7 cellular contexts compared by ENCODE assay signal in the genomic region with DNA sequence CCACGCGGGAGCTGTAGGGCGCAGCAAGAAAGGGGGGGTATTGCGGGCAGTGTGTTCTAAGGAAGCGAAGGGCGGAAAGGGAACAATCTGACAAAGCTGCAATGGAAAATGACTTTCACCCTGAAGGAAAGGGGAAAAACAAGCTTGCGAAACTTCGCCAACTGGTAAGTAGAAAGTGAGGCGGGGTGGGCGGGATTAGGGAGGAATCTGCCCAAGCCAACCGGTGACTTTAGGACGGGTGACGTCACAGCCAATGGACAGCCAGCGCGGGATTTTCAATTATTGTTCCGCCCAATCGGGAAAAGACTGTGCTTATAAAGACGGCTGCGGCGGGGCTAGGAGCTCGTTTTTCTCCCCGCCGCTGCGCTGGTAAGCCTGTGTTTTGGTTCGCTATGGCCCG. TPM values are rescaled to one million over a fixed set of nuclear protein-coding genes. Genes with fewer than 3 reads are reported as not detected.
DNase-seq lines count a peak whose midpoint lies in the region; ATAC-seq and TF ChIP-seq lines count a peak whose summit lies in the region.
"Not testable (repeated sequence)": the region's sequence is repeated elsewhere in the genome, so short reads cannot be mapped to it uniquely, and the experiment has no call there.

No MANE protein-coding gene starts in this region.

- CTCF ChIA-PET in WTC11 (lab: Charles Lee): not testable (repeated sequence)

- peaks cover 26% of the 10 kb centered on the region for H3K4me1 ChIP-seq in foreskin keratinocyte

- not testable (repeated sequence) for H3K9me3 Mint-ChIP-seq in WTC11; naive thymus-derived CD8-positive, alpha-beta T cell

- DNase-seq in WTC11 (ENCODE audit: low spot score); foreskin keratinocyte; naive thymus-derived CD8-positive, alpha-beta T cell: not testable (repeated sequence)

- H3K27ac Mint-ChIP-seq in WTC11; naive thymus-derived CD8-positive, alpha-beta T cell: not testable (repeated sequence)

- H3K27ac ChIP-seq in foreskin keratinocyte: not testable (repeated sequence)

- ATAC-seq in GM18861 (IDR thresholded peaks at IDR 0.05; ENCODE audit: unreplicated experiment): peak; percentile 17
- ATAC-seq in GM21381 (IDR thresholded peaks at IDR 0.05; ENCODE audit: unreplicated experiment): peak; percentile 31
- peak; percentile 24 for ATAC-seq in HG02763 (IDR thresholded peaks at IDR 0.05; ENCODE audit: unreplicated experiment)
- ATAC-seq in HG03280 (IDR thresholded peaks at IDR 0.05; ENCODE audit: unreplicated experiment): peak; percentile 27
- peak; percentile 16 for ATAC-seq in WTC11
- ATAC-seq in foreskin keratinocyte: peak; percentile 40
- ATAC-seq in naive thymus-derived CD8-positive, alpha-beta T cell: peak; percentile 24 to 34

- H3K4me1 Mint-ChIP-seq in WTC11: peaks cover 25% of the 10 kb centered on the region
- H3K4me1 Mint-ChIP-seq in naive thymus-derived CD8-positive, alpha-beta T cell: peaks cover 18 to 28% (median 26%) of the 10 kb centered on the region in 4 donors

- not testable (repeated sequence) for H3K27me3 ChIP-seq in foreskin keratinocyte

- not testable (repeated sequence) for H3K4me3 Mint-ChIP-seq in WTC11; naive thymus-derived CD8-positive, alpha-beta T cell

- POLR2A ChIA-PET in WTC11 (lab: Charles Lee); naive thymus-derived CD8-positive, alpha-beta T cell (lab: Charles Lee): not testable (repeated sequence)

- not testable (repeated sequence) for H3K27me3 Mint-ChIP-seq in WTC11 (ENCODE audit: low read depth); naive thymus-derived CD8-positive, alpha-beta T cell

- not testable (repeated sequence) for H3K36me3 Mint-ChIP-seq in WTC11; naive thymus-derived CD8-positive, alpha-beta T cell

- TF ChIP-seq CTCF in WTC11 (IDR thresholded peaks at IDR 0.05); foreskin keratinocyte (conservative IDR thresholded peaks at IDR 0.05): not testable (repeated sequence)

RNA-seq across cellular contexts. Expression of a gene that starts 47.1 kb away (rescaled TPM):
- total RNA-seq in WTC11 (2021): 15.3 to 19.5 TPM (median 15.4 TPM) in 3 replicates
- 16.6 and 18.2 TPM in 2 replicates for total RNA-seq in foreskin keratinocyte
- polyA plus RNA-seq in foreskin keratinocyte: 23.5 and 25.8 TPM in 2 replicates
- total RNA-seq in naive thymus-derived CD8-positive, alpha-beta T cell: 10 to 100 TPM; 21.1 to 21.6 TPM
- 10 to 100 TPM; 19.7 to 34.1 (median 24.3) TPM for polyA plus RNA-seq in naive thymus-derived CD8-positive, alpha-beta T cell
